In the genomic region with DNA sequence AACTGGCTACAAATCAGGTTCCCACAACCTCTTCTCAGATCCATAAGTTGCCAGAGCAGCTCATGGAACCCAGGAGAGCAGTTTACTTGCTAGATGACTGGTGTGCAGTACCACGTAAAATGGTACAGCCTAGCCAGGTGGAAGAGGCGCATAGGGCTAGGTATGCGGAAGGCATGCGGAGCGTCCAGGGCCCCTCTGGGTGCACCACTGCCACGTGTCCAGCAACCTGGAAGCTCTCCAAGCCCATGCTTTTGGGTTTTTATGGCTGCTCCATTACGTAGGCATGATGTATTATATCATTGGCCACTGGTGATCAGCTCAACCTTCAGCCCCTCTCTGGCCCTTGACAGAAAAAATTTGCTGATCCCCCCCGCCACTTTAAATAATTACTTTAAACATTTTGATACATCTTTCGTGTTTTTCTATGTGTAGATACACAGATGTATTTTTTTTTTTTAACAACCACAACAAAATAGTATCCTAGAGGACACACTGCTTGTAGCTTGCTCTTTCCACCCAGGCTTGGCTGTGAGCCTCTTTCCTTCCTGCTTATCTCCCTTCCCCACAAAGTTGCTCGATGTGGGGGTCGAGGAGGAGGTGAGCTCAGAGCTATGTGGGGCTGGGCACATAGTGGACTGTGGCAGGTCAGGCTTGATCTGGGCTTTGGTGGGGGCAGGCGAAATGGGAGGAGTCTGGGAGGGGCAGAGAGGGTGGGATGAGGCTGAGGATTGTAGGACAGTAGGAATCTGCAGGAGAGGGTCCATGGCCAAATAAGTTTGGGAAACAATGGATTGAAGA, we compare ENCODE assay signal across 1 cellular context.
TF ChIP-seq lines count a peak whose summit lies in the region.

No MANE protein-coding gene starts in this region.

TF ChIP-seq in WTC11, 78 proteins besides CTCF, POLR2A, EP300 and RAD21 (continued from another document):
- TF ChIP-seq, protein P1, sequence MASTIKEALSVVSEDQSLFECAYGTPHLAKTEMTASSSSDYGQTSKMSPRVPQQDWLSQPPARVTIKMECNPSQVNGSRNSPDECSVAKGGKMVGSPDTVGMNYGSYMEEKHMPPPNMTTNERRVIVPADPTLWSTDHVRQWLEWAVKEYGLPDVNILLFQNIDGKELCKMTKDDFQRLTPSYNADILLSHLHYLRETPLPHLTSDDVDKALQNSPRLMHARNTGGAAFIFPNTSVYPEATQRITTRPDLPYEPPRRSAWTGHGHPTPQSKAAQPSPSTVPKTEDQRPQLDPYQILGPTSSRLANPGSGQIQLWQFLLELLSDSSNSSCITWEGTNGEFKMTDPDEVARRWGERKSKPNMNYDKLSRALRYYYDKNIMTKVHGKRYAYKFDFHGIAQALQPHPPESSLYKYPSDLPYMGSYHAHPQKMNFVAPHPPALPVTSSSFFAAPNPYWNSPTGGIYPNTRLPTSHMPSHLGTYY (CRISPR knock-in tag; IDR thresholded peaks at IDR 0.05), result no peak
- TF ChIP-seq CBFB (CRISPR knock-in tag; IDR thresholded peaks at IDR 0.05; ENCODE audit: low read depth), result no peak
- TF ChIP-seq, protein P2, sequence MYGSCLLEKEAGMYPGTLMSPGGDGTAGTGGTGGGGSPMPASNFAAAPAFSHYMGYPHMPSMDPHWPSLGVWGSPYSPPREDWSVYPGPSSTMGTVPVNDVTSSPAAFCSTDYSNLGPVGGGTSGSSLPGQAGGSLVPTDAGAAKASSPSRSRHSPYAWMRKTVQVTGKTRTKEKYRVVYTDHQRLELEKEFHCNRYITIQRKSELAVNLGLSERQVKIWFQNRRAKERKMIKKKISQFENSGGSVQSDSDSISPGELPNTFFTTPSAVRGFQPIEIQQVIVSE (CRISPR knock-in tag; IDR thresholded peaks at IDR 0.05; ENCODE audit: borderline replicate concordance), result no peak
- TF ChIP-seq, protein P3, sequence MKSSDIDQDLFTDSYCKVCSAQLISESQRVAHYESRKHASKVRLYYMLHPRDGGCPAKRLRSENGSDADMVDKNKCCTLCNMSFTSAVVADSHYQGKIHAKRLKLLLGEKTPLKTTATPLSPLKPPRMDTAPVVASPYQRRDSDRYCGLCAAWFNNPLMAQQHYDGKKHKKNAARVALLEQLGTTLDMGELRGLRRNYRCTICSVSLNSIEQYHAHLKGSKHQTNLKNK (CRISPR knock-in tag; IDR thresholded peaks at IDR 0.05), result no peak
